In the genomic region with DNA sequence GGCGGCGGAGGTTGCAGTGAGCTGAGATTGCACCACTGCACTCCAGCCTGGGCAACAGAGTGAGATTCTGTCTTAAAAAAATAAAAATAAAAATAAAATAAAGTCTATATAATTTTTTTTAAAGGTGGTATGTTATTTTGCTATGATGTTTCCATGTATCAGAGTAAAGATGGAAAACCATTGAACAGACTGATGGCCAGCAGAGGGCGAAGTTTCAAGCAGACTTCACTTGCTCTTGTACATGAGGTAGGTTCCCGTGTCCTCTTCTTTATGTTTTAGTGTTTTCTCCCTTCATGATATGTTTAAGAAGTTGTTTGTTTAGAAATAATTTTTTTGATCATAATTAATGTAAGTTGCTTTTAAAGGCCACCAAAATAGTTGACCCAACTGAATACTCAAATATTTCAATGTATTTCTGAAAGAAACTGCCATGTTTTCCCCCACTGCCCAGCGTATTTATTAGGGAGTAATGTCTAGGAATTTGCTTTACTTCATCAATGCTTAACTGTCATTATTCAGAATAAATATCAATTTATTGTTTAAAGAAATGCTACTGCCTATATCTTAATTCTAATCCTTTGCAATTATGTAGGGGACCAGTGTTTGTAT, we compare ENCODE assay signal across 8 cellular contexts.
DNase-seq lines count a peak whose midpoint lies in the region; ATAC-seq and TF ChIP-seq lines count a peak whose summit lies in the region.

No MANE protein-coding gene starts in this region.

- no peak overlapping the region for H3K9ac ChIP-seq in PC-3 (ENCODE audit: low read length)

- no TSS peak for BruUV-seq in PC-3 (replicated peaks; lab: Mats Ljungman, UMichigan)

- H3K9me3 ChIP-seq in PC-3 (ENCODE audit: low read length): no peaks in the 10 kb centered on the region
- no peaks in the 10 kb centered on the region for H3K9me3 ChIP-seq in sigmoid colon

- peaks cover 9% of the 10 kb centered on the region for H3K36me3 Mint-ChIP-seq in activated T-helper 1 cell treated with anti-CD3 and anti-CD28 coated beads, Interleukin-12 subunit alpha, Interleukin-12 subunit beta, Interleukin-2, Interleukin-4 antibody, amounts not matched to agents 30 ng/mL and 10 ng/mL and 1 ng/mL, durations not matched to agents 14 hours and 24 hours and 36 hours (ENCODE audit: low read depth)
- H3K36me3 Mint-ChIP-seq in stimulated activated memory B cell treated with anti-CD40 and anti-IgM and Interleukin-4, amounts not matched to agents 10 μg/mL and 1 μg/mL and 100 μg/mL, for 72 hours: peaks cover 9% of the 10 kb centered on the region

- no peaks in the 10 kb centered on the region for H3K79me2 ChIP-seq in PC-3 (ENCODE audit: low read length)

- H3K27ac Mint-ChIP-seq in activated T-helper 1 cell treated with anti-CD3 and anti-CD28 coated beads, Interleukin-12 subunit alpha, Interleukin-12 subunit beta, Interleukin-2, Interleukin-4 antibody, amounts not matched to agents 30 ng/mL and 10 ng/mL and 1 ng/mL, durations not matched to agents 14 hours and 24 hours and 36 hours: no peak overlapping the region
- H3K27ac Mint-ChIP-seq in stimulated activated memory B cell treated with anti-CD40 and anti-IgM and Interleukin-4, amounts not matched to agents 10 μg/mL and 1 μg/mL and 100 μg/mL, for 72 hours: no peak overlapping the region

- no peak overlapping the region for H3K4me2 ChIP-seq in PC-3 (ENCODE audit: low read length)

- H3K4me1 Mint-ChIP-seq in activated T-helper 1 cell treated with anti-CD3 and anti-CD28 coated beads, Interleukin-12 subunit alpha, Interleukin-12 subunit beta, Interleukin-2, Interleukin-4 antibody, amounts not matched to agents 30 ng/mL and 10 ng/mL and 1 ng/mL, durations not matched to agents 14 hours and 24 hours and 36 hours (ENCODE audit: low read depth): no peaks in the 10 kb centered on the region
- no peaks in the 10 kb centered on the region for H3K4me1 Mint-ChIP-seq in stimulated activated memory B cell treated with anti-CD40 and anti-IgM and Interleukin-4, amounts not matched to agents 10 μg/mL and 1 μg/mL and 100 μg/mL, for 72 hours

- H3K4me3 ChIP-seq in PC-3 (ENCODE audit: low read length) (no peak overlapping the region), sigmoid colon (no peak overlapping the region)

- TF ChIP-seq EP300 in sigmoid colon (IDR thresholded peaks at IDR 0.05): no peak

- H2AFZ ChIP-seq in PC-3 (ENCODE audit: low read length): no peak overlapping the region

- H3K4me3 Mint-ChIP-seq in activated T-helper 1 cell treated with anti-CD3 and anti-CD28 coated beads, Interleukin-12 subunit alpha, Interleukin-12 subunit beta, Interleukin-2, Interleukin-4 antibody, amounts not matched to agents 30 ng/mL and 10 ng/mL and 1 ng/mL, durations not matched to agents 14 hours and 24 hours and 36 hours: no peak overlapping the region
- H3K4me3 Mint-ChIP-seq in stimulated activated memory B cell treated with anti-CD40 and anti-IgM and Interleukin-4, amounts not matched to agents 10 μg/mL and 1 μg/mL and 100 μg/mL, for 72 hours: no peak overlapping the region

- no peaks in the 10 kb centered on the region for H4K20me1 ChIP-seq in PC-3 (ENCODE audit: low read length)

- no peaks in the 10 kb centered on the region for H3K27me3 Mint-ChIP-seq in activated T-helper 1 cell treated with anti-CD3 and anti-CD28 coated beads, Interleukin-12 subunit alpha, Interleukin-12 subunit beta, Interleukin-2, Interleukin-4 antibody, amounts not matched to agents 30 ng/mL and 10 ng/mL and 1 ng/mL, durations not matched to agents 14 hours and 24 hours and 36 hours (ENCODE audit: insufficient read depth)
- H3K27me3 Mint-ChIP-seq in stimulated activated memory B cell treated with anti-CD40 and anti-IgM and Interleukin-4, amounts not matched to agents 10 μg/mL and 1 μg/mL and 100 μg/mL, for 72 hours: no peaks in the 10 kb centered on the region

- 75 to 80% methylated on average over 5 of the region's 5 CpGs for WGBS in sigmoid colon, 2 donors

- intact Hi-C loops in PC-3 (cut with micrococcal nuclease) (loop anchor here (1.0 to 10.0 kb wide), 4 partner anchors 50 to 530 kb away; partner anchors contain the start of gene MLLT3), sigmoid colon (cut with DNase I) (loop anchor here (5.0 kb wide), 2 partner anchors 227 to 258 kb away; no protein-coding TSS in a partner anchor)
- intact Hi-C loops in activated T-helper 1 cell treated with anti-CD3 and anti-CD28 coated beads, Interleukin-12 subunit alpha, Interleukin-12 subunit beta, Interleukin-2, Interleukin-4 antibody, amounts not matched to agents 30 ng/mL and 10 ng/mL and 1 ng/mL, durations not matched to agents 14 hours and 24 hours and 36 hours (cut with micrococcal nuclease): loop anchor here (1.0 to 5.0 kb wide), 5 partner anchors 42 to 528 kb away; no protein-coding TSS in a partner anchor

- H3K27me3 ChIP-seq in PC-3 (ENCODE audit: low read length): no peaks in the 10 kb centered on the region
- no peaks in the 10 kb centered on the region for H3K27me3 ChIP-seq in sigmoid colon

- H3K9me3 Mint-ChIP-seq in activated T-helper 1 cell treated with anti-CD3 and anti-CD28 coated beads, Interleukin-12 subunit alpha, Interleukin-12 subunit beta, Interleukin-2, Interleukin-4 antibody, amounts not matched to agents 30 ng/mL and 10 ng/mL and 1 ng/mL, durations not matched to agents 14 hours and 24 hours and 36 hours: no peaks in the 10 kb centered on the region
- H3K9me3 Mint-ChIP-seq in stimulated activated memory B cell treated with anti-CD40 and anti-IgM and Interleukin-4, amounts not matched to agents 10 μg/mL and 1 μg/mL and 100 μg/mL, for 72 hours: no peaks in the 10 kb centered on the region

- POLR2A ChIA-PET in PC-3 (lab: Charles Lee; ENCODE audit: unreplicated experiment): no interaction called here

- DNase-seq in DMS53 (lab: John Stamatoyannopoulos, UW) (peak; percentile 71), PC-3 (peak; percentile 54), glomerular endothelial cell (ENCODE audit: extremely low read depth, low read depth, low spot score) (peak; percentile 33), sigmoid colon (peak; percentile 69)
- DNase-seq in activated T-helper 1 cell treated with anti-CD3 and anti-CD28 coated beads, Interleukin-12 subunit alpha, Interleukin-12 subunit beta, Interleukin-2, Interleukin-4 antibody, amounts not matched to agents 30 ng/mL and 10 ng/mL and 1 ng/mL, durations not matched to agents 14 hours and 24 hours and 36 hours (ENCODE audit: low spot score): peak; percentile 12

- no peaks in the 10 kb centered on the region for H3K4me1 ChIP-seq in PC-3 (ENCODE audit: insufficient read depth, low read length)
- H3K4me1 ChIP-seq in sigmoid colon: no peaks in the 10 kb centered on the region

- peak; percentile 59 for ATAC-seq in HG02981 (IDR thresholded peaks at IDR 0.05; ENCODE audit: unreplicated experiment)
- peak; percentile 64 for ATAC-seq in PC-3
- no peak for ATAC-seq in GM18861 (IDR thresholded peaks at IDR 0.05; ENCODE audit: unreplicated experiment)
- no peak for ATAC-seq in stimulated activated memory B cell treated with anti-CD40 and anti-IgM and Interleukin-4, amounts not matched to agents 10 μg/mL and 1 μg/mL and 100 μg/mL, for 72 hours

- TF ChIP-seq POLR2A in sigmoid colon (IDR thresholded peaks at IDR 0.05): no peak

- TF ChIP-seq CTCF in PC-3 (conservative IDR thresholded peaks at IDR 0.05; ENCODE audit: low read depth, low read length) (peak; percentile 57), sigmoid colon (IDR thresholded peaks at IDR 0.05) (peak in 3 of 4 experiments; percentile 49 to 69 (median 50))

- no peaks in the 10 kb centered on the region for H3K9me2 ChIP-seq in PC-3 (replicated peaks; ENCODE audit: low read length)

- CTCF ChIA-PET in PC-3 (lab: Charles Lee): interaction anchor here (0.8 kb wide), 1 partner anchor 226 kb away, joined by 3 read pairs; no protein-coding TSS in a partner anchor

- H3K36me3 ChIP-seq in PC-3 (ENCODE audit: low read depth, low read length): no peaks in the 10 kb centered on the region
- peaks cover 0 to 24% (median 4%) of the 10 kb centered on the region in 4 donors for H3K36me3 ChIP-seq in sigmoid colon

- H3F3A ChIP-seq in PC-3 (ENCODE audit: low read length, unreplicated experiment): no peaks in the 10 kb centered on the region

- H3K27ac ChIP-seq in PC-3 (ENCODE audit: low read length): no peak overlapping the region
- H3K27ac ChIP-seq in sigmoid colon: no peak overlapping the region

Comparison
In these comparisons a context has a peak if more than half of its experiments do, and no peak if none do; other contexts are left out.
1. DNase-seq: peak in every context shown above with its lines; median percentile 71 in DMS53; 69 in sigmoid colon; 54 in PC-3; 33 in glomerular endothelial cell; 12 in activated T-helper 1 cell treated with anti-CD3 and anti-CD28 coated beads, Interleukin-12 subunit alpha, Interleukin-12 subunit beta, Interleukin-2, Interleukin-4 antibody, amounts not matched to agents 30 ng/mL and 10 ng/mL and 1 ng/mL, durations not matched to agents 14 hours and 24 hours and 36 hours.
2. ATAC-seq: peak in HG02981 (single experiment) and PC-3 (single experiment); none in GM18861 (single experiment) and stimulated activated memory B cell treated with anti-CD40 and anti-IgM and Interleukin-4, amounts not matched to agents 10 μg/mL and 1 μg/mL and 100 μg/mL, for 72 hours (single experiment).